ENCODE assay signal across 1 cellular context in the genomic region with DNA sequence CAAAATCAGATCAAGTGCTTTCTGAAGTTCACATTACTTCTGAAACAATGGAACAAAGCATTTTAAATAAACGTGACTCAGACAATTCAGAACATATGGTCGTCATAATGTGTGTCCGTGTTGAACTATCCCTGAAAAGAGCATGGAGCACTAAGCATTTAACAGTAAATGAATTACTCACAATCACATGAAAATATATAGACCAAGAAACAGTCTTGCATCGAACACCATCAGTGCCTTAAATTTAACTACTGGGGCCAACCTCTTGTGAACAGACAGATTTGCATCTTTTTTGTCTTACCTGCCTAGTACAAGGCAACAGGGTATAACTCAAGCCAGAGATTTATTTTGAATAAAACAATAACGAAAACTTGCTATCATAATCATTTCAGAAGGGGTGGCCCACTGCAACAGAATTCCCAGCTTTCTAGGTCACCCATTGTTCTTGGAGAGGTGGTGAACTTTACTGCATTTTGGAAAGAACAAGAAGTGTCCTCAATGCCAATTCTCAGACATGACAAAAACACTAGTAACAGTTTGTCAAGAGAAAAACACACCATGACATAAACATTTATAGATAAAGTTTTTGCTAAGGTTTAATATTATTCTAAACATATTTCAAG.
TF ChIP-seq lines count a peak whose summit lies in the region.

No MANE protein-coding gene starts in this region.

TF ChIP-seq in A549, 52 proteins besides CTCF, POLR2A, EP300 and RAD21 (continued from another document):
- TF ChIP-seq, protein P1, sequence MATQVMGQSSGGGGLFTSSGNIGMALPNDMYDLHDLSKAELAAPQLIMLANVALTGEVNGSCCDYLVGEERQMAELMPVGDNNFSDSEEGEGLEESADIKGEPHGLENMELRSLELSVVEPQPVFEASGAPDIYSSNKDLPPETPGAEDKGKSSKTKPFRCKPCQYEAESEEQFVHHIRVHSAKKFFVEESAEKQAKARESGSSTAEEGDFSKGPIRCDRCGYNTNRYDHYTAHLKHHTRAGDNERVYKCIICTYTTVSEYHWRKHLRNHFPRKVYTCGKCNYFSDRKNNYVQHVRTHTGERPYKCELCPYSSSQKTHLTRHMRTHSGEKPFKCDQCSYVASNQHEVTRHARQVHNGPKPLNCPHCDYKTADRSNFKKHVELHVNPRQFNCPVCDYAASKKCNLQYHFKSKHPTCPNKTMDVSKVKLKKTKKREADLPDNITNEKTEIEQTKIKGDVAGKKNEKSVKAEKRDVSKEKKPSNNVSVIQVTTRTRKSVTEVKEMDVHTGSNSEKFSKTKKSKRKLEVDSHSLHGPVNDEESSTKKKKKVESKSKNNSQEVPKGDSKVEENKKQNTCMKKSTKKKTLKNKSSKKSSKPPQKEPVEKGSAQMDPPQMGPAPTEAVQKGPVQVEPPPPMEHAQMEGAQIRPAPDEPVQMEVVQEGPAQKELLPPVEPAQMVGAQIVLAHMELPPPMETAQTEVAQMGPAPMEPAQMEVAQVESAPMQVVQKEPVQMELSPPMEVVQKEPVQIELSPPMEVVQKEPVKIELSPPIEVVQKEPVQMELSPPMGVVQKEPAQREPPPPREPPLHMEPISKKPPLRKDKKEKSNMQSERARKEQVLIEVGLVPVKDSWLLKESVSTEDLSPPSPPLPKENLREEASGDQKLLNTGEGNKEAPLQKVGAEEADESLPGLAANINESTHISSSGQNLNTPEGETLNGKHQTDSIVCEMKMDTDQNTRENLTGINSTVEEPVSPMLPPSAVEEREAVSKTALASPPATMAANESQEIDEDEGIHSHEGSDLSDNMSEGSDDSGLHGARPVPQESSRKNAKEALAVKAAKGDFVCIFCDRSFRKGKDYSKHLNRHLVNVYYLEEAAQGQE (IDR thresholded peaks at IDR 0.05) = no peak
- TF ChIP-seq NFE2L2 (conservative IDR thresholded peaks at IDR 0.05; ENCODE audit: low read length) (no peak), POLR2AphosphoS2 (conservative IDR thresholded peaks at IDR 0.05; ENCODE audit: low read length) (no peak), TP53 (CRISPR knock-in tag; IDR thresholded peaks at IDR 0.05) (no peak), CBX8 (IDR thresholded peaks at IDR 0.05) (peak; percentile 95), RFX5 (IDR thresholded peaks at IDR 0.05) (no peak)
- TF ChIP-seq, protein P2, sequence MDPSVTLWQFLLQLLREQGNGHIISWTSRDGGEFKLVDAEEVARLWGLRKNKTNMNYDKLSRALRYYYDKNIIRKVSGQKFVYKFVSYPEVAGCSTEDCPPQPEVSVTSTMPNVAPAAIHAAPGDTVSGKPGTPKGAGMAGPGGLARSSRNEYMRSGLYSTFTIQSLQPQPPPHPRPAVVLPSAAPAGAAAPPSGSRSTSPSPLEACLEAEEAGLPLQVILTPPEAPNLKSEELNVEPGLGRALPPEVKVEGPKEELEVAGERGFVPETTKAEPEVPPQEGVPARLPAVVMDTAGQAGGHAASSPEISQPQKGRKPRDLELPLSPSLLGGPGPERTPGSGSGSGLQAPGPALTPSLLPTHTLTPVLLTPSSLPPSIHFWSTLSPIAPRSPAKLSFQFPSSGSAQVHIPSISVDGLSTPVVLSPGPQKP (IDR thresholded peaks at IDR 0.05; ENCODE audit: low read depth, low read length) = no peak
